ENCODE assay signal across 13 cellular contexts in genomic region chr5:130112246-130112645, GRCh38.
DNase-seq lines count a peak whose midpoint lies in the region; ATAC-seq and TF ChIP-seq lines count a peak whose summit lies in the region.
"Had no signal": no experiment of that assay in that cellular context is flagged by ENCODE, and none has a peak within 500 bp of the region (broad histone marks: within the 10 kb centered on the region; RNA-seq: fewer than 3 reads in every experiment).

No MANE protein-coding gene starts in this region.

- H2AFZ ChIP-seq in mesenchymal stem cell (ENCODE audit: low read depth, low read length): no peak overlapping the region

- intact Hi-C loops in heart right ventricle (cut with DNase I): no loop called here

- H2AK5ac ChIP-seq in mesenchymal stem cell (ENCODE audit: low read length, severe bottlenecking): no peak overlapping the region

- H2BK5ac ChIP-seq in mesenchymal stem cell (ENCODE audit: low read depth, low read length, poor library complexity, severe bottlenecking): no peak overlapping the region

- H2BK12ac ChIP-seq in mesenchymal stem cell (ENCODE audit: low read length in 2 of 2): no peak overlapping the region

- H3K79me1 ChIP-seq in mesenchymal stem cell (replicated peaks; ENCODE audit: low read length, poor library complexity, severe bottlenecking): no peaks in the 10 kb centered on the region

- ATAC-seq in GM18517 (IDR thresholded peaks at IDR 0.05; ENCODE audit: unreplicated experiment): peak; percentile 85
- peak; percentile 89 for ATAC-seq in GM21381 (IDR thresholded peaks at IDR 0.05; ENCODE audit: unreplicated experiment)
- ATAC-seq in HG02973 (IDR thresholded peaks at IDR 0.05; ENCODE audit: unreplicated experiment): peak; percentile 76
- ATAC-seq in HG03571 (IDR thresholded peaks at IDR 0.05; ENCODE audit: unreplicated experiment): peak; percentile 82
- ATAC-seq in heart right ventricle: no peak
- ATAC-seq: effector memory CD8-positive, alpha-beta T cell had no signal

- H3K23ac ChIP-seq in mesenchymal stem cell (ENCODE audit: low read length in 2 of 2): no peak overlapping the region

- H3K4me2 ChIP-seq in mesenchymal stem cell (ENCODE audit: low read length, poor library complexity, severe bottlenecking): no peak overlapping the region

- peaks cover 0 to 4% (median 0%) of the 10 kb centered on the region in 9 donors for H3K4me1 ChIP-seq in heart right ventricle
- H3K4me1 ChIP-seq in mesenchymal stem cell (ENCODE audit: control insufficient read depth, insufficient read depth, low read depth, low read length): no peaks in the 10 kb centered on the region
- H3K4me1 ChIP-seq: SJCRH30 had no signal

- H3K4me3 ChIP-seq in heart right ventricle: no peak overlapping the region
- no peak overlapping the region for H3K4me3 ChIP-seq in mesenchymal stem cell (ENCODE audit: insufficient read depth in 1 of 2, low read depth in 1 of 2, low read length in 2 of 2)
- H3K4me3 ChIP-seq: SJCRH30 had no signal

- no peak overlapping the region for H2BK120ac ChIP-seq in mesenchymal stem cell (ENCODE audit: low read depth, low read length)

- H3K18ac ChIP-seq in mesenchymal stem cell (ENCODE audit: low read depth in 1 of 2, low read length in 2 of 2): no peak overlapping the region

- H2BK15ac ChIP-seq in mesenchymal stem cell (ENCODE audit: low read depth, poor library complexity, severe bottlenecking): no peak overlapping the region

- TF ChIP-seq CTCF in heart right ventricle (IDR thresholded peaks at IDR 0.05): no peak

- H3K9me3 ChIP-seq in heart right ventricle (no peaks in the 10 kb centered on the region), mesenchymal stem cell (ENCODE audit: control insufficient read depth, low read length) (no peaks in the 10 kb centered on the region)
- H3K9me3 ChIP-seq: SJCRH30 had no signal

- H3K4ac ChIP-seq in mesenchymal stem cell (ENCODE audit: low read depth in 1 of 2, low read length in 2 of 2): no peak overlapping the region

- H3K27me3 ChIP-seq in heart right ventricle (no peaks in the 10 kb centered on the region), mesenchymal stem cell (ENCODE audit: control insufficient read depth in 1 of 2, insufficient read depth in 1 of 2, low read length in 2 of 2) (no peaks in the 10 kb centered on the region)
- H3K27me3 ChIP-seq: SJCRH30 had no signal

- no peak overlapping the region for H3K9ac ChIP-seq in mesenchymal stem cell (ENCODE audit: low read length)

- no peak overlapping the region for H3K27ac ChIP-seq in heart right ventricle
- no peak overlapping the region for H3K27ac ChIP-seq in mesenchymal stem cell (ENCODE audit: low read length, poor library complexity, severe bottlenecking)
- H3K27ac ChIP-seq: SJCRH30, WERI-Rb-1 had no signal

- no peak overlapping the region for H4K8ac ChIP-seq in mesenchymal stem cell (ENCODE audit: low read length)

- whole genome bisulfite sequencing in heart right ventricle, 2 donors: 86 to 90% methylated on average over 4 of the region's 4 CpGs
- WGBS in mesenchymal stem cell: 98% methylated on average over 3 of the region's 4 CpGs

- H3K36me3 ChIP-seq in heart right ventricle (no peaks in the 10 kb centered on the region), mesenchymal stem cell (ENCODE audit: control insufficient read depth in 1 of 2, insufficient read depth in 2 of 2, low read depth in 1 of 2, low read length in 2 of 2) (no peaks in the 10 kb centered on the region)
- H3K36me3 ChIP-seq: SJCRH30, WERI-Rb-1 had no signal

- H3K14ac ChIP-seq in mesenchymal stem cell (ENCODE audit: low read length in 2 of 2): no peak overlapping the region

- DNase-seq in heart right ventricle: no peak
- no peak for DNase-seq in hypothalamus (lab: John Stamatoyannopoulos, UW)
- no peak for DNase-seq in mesenchymal stem cell
- no peak for DNase-seq in occipital lobe (lab: John Stamatoyannopoulos, UW)
- DNase-seq: activated T-cell treated with anti-CD3 and anti-CD28 coated beads, Interleukin-2, amount 50 U/mL, for 24 hours; effector memory CD8-positive, alpha-beta T cell; head of caudate nucleus; SJCRH30; WERI-Rb-1 had no signal

- no peak overlapping the region for H4K91ac ChIP-seq in mesenchymal stem cell (ENCODE audit: low read length)

Comparison
In these comparisons a context has a peak if more than half of its experiments do, and no peak if none do; other contexts are left out.
1. ATAC-seq: peak in GM18517 (single experiment), GM21381 (single experiment), HG02973 (single experiment) and HG03571 (single experiment); none in heart right ventricle (0 of 8).